In the genomic region with DNA sequence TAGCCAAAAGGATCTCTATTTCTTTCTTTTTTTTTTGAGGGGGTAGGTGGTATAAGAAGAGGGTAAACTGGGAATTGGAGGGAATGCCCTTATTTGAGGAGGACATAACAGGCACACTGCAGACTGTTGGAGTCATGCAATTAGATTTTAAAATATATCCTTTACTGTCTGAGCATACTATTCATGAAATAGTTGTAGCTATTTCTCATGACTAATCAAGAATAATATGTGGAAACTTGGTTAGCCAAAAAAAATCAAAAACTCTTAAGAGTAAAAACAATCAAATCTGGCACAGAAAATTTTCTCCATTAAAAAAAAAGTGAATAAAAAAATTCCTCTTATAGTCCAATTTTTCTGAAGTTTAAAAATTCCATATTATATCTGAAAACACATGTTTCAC, we compare ENCODE assay signal across 13 cellular contexts.
"Had no signal": no experiment of that assay in that cellular context is flagged by ENCODE, and none has a peak within 500 bp of the region (broad histone marks: within the 10 kb centered on the region; RNA-seq: fewer than 3 reads in every experiment).

No MANE protein-coding gene starts in this region.

- H3K9ac ChIP-seq: parathyroid adenoma had no signal

- H3K27ac ChIP-seq: heart left ventricle, parathyroid adenoma, thyroid gland, vagina had no signal

- ATAC-seq: activated CD8-positive, alpha-beta T cell treated with anti-CD3 and anti-CD28 coated beads, Interleukin-2, amount 10 ng/mL, durations not matched to agents 7 days and 5 days; heart left ventricle; stimulated activated naive CD8-positive, alpha-beta T cell treated with anti-CD3 and anti-CD28 coated beads, Interleukin-15, amount 100 ng/mL, for 72 hours had no signal

- DNase-seq: activated CD4-positive, alpha-beta T cell treated with anti-CD3 and anti-CD28 coated beads for 4 hours; activated CD8-positive, alpha-beta memory T cell treated with anti-CD3 and anti-CD28 coated beads, Interleukin-2, amount 50 U/mL, for 48 hours; activated CD8-positive, alpha-beta T cell treated with anti-CD3 and anti-CD28 coated beads, Interleukin-2, amount 10 ng/mL, durations not matched to agents 7 days and 5 days; activated naive CD8-positive, alpha-beta T cell treated with anti-CD3 and anti-CD28 coated beads, Interleukin-2, amount 10 ng/mL, durations not matched to agents 7 days and 5 days; caudate nucleus; heart left ventricle; naive B cell; stimulated activated CD4-positive, alpha-beta T cell treated with anti-CD3 and anti-CD28 coated beads, Interleukin-4, amount 100 ng/mL, for 4 hours; stimulated activated naive CD8-positive, alpha-beta T cell treated with anti-CD3 and anti-CD28 coated beads, Interleukin-15, amount 100 ng/mL, for 72 hours; thyroid gland had no signal

- H2AFZ ChIP-seq: parathyroid adenoma had no signal

- H3K4me1 ChIP-seq: heart left ventricle, parathyroid adenoma, thyroid gland, vagina had no signal

- H3K4me3 ChIP-seq: heart left ventricle, thyroid gland, vagina had no signal

- H3K9me3 ChIP-seq: thyroid gland, vagina had no signal

- FAIRE-seq: keratinocyte had no signal

- H3K27me3 ChIP-seq: heart left ventricle, thyroid gland, vagina had no signal
